ENCODE assay signal across 24 cellular contexts in the genomic region with DNA sequence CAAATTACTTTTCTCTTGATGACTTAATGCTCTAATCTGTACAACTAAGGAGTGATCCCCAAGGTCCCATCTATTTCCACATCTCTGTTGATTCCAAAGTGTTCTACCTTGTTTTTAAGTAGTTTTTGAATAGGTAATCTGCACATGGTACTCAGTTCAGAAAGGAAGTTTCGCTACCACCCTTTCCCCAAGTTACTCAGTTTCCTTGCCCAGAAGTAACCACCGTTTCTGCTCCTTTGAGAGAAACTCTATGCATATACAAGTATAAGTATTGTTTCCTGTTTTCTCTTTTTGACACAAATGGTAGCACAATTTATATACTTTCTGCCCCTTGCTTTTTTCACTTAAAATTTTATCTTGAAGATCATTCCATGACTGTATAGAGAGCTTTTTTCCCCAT. TPM values are rescaled to one million over a fixed set of nuclear protein-coding genes. Genes with fewer than 3 reads are reported as not detected.
A peak's percentile ranks its signal among the peaks of the same experiment; 100 is the strongest.
DNase-seq lines count a peak whose midpoint lies in the region; ATAC-seq and TF ChIP-seq lines count a peak whose summit lies in the region.
"Had no signal": no experiment of that assay in that cellular context is flagged by ENCODE, and none has a peak within 500 bp of the region (broad histone marks: within the 10 kb centered on the region; RNA-seq: fewer than 3 reads in every experiment).

No MANE protein-coding gene starts in this region.

- no peak for ATAC-seq in activated T-cell treated with anti-CD3 and anti-CD28 coated beads, Interleukin-2, amount 50 U/mL, for 72 hours (replicated peaks in 1 of 2)
- no peak for ATAC-seq in central memory CD8-positive, alpha-beta T cell (replicated peaks; ENCODE audit: extremely low read depth, poor library complexity, severe bottlenecking)
- no peak for ATAC-seq in activated T-cell treated with anti-CD3 and anti-CD28 coated beads, Interleukin-2, amount 50 U/mL, for 4 hours
- ATAC-seq: natural killer cell had no signal

- H3K4me3 Mint-ChIP-seq in activated T-cell treated with anti-CD3 and anti-CD28 coated beads, Interleukin-2, amount 50 U/mL, for 72 hours, result peak overlapping the region in 1 of 2 donors; percentile 26
- no peak overlapping the region for H3K4me3 Mint-ChIP-seq in activated T-cell treated with anti-CD3 and anti-CD28 coated beads, Interleukin-2, amount 50 U/mL, for 24 hours
- H3K4me3 Mint-ChIP-seq in central memory CD8-positive, alpha-beta T cell, result no peak overlapping the region
- H3K4me3 Mint-ChIP-seq in activated T-cell treated with anti-CD3 and anti-CD28 coated beads, Interleukin-2, amount 50 U/mL, for 4 hours, result no peak overlapping the region
- H3K4me3 Mint-ChIP-seq: natural killer cell, type B pancreatic cell had no signal

- peak overlapping the region; percentile 95 for H3K27ac Mint-ChIP-seq in activated T-cell treated with anti-CD3 and anti-CD28 coated beads, Interleukin-2, amount 50 U/mL, for 72 hours
- no peak overlapping the region for H3K27ac Mint-ChIP-seq in activated T-cell treated with anti-CD3 and anti-CD28 coated beads, Interleukin-2, amount 50 U/mL, for 24 hours
- H3K27ac Mint-ChIP-seq in central memory CD8-positive, alpha-beta T cell (ENCODE audit: low read depth), result peak overlapping the region; percentile 84
- H3K27ac Mint-ChIP-seq: type B pancreatic cell had no signal

- peaks cover 20 to 27% of the 10 kb centered on the region in 2 donors for H3K36me3 Mint-ChIP-seq in activated T-cell treated with anti-CD3 and anti-CD28 coated beads, Interleukin-2, amount 50 U/mL, for 72 hours (ENCODE audit: insufficient read depth in 2 of 2)
- peaks cover 26% of the 10 kb centered on the region for H3K36me3 Mint-ChIP-seq in activated T-cell treated with anti-CD3 and anti-CD28 coated beads, Interleukin-2, amount 50 U/mL, for 24 hours (ENCODE audit: low read depth)
- peaks cover 13% of the 10 kb centered on the region for H3K36me3 Mint-ChIP-seq in central memory CD8-positive, alpha-beta T cell (ENCODE audit: insufficient read depth)
- H3K36me3 Mint-ChIP-seq in activated T-cell treated with anti-CD3 and anti-CD28 coated beads, Interleukin-2, amount 50 U/mL, for 4 hours (ENCODE audit: insufficient read depth), result peaks cover 37% of the 10 kb centered on the region

- peak overlapping the region; percentile 98 for H3K27ac ChIP-seq in OCI-LY7 (ENCODE audit: low read depth, low read length, poor library complexity, severe bottlenecking)
- H3K27ac ChIP-seq: BLaER1, coronary artery had no signal

- peaks cover 76% of the 10 kb centered on the region for H3K4me1 ChIP-seq in OCI-LY7 (ENCODE audit: insufficient read depth, low read length, poor library complexity, severe bottlenecking)

- peak overlapping the region; percentile 97 for H3K4me2 ChIP-seq in OCI-LY7 (ENCODE audit: low read length)
- H3K4me2 ChIP-seq: BLaER1, smooth muscle cell had no signal

- H3K9me3 Mint-ChIP-seq in activated T-cell treated with anti-CD3 and anti-CD28 coated beads, Interleukin-2, amount 50 U/mL, for 72 hours, result peaks cover 12% of the 10 kb centered on the region in 2 donors
- H3K9me3 Mint-ChIP-seq in activated T-cell treated with anti-CD3 and anti-CD28 coated beads, Interleukin-2, amount 50 U/mL, for 24 hours, result peaks cover 25% of the 10 kb centered on the region
- H3K9me3 Mint-ChIP-seq in central memory CD8-positive, alpha-beta T cell, result peaks cover 11% of the 10 kb centered on the region
- H3K9me3 Mint-ChIP-seq in activated T-cell treated with anti-CD3 and anti-CD28 coated beads, Interleukin-2, amount 50 U/mL, for 4 hours, result peaks cover 29% of the 10 kb centered on the region

- H4K20me1 ChIP-seq in OCI-LY7 (ENCODE audit: insufficient read depth, low read length), result no peaks in the 10 kb centered on the region
- H4K20me1 ChIP-seq: BLaER1 had no signal

- H3K4me3 ChIP-seq in OCI-LY7 (ENCODE audit: low read depth, low read length, poor library complexity, severe bottlenecking), result peak overlapping the region; percentile 78
- H3K4me3 ChIP-seq: BLaER1, coronary artery, smooth muscle cell had no signal

- POLR2A ChIA-PET in OCI-LY7 (lab: Charles Lee), result interaction anchor here (0.6 to 6.7 kb wide), 12 partner anchors 8 to 333 kb away, joined by 3 to 183 read pairs (median 6); partner anchors contain the start of gene TMEM154

- intact Hi-C loops in OCI-LY7 (cut with micrococcal nuclease; ENCODE audit: unreplicated experiment) (loop anchor here (5.0 kb wide), 1 partner anchor 776 kb away; no protein-coding TSS in a partner anchor), cardiac septum (cut with DNase I) (no loop called here)

- CTCF ChIA-PET in OCI-LY7 (lab: Charles Lee; ENCODE audit: unreplicated experiment), result no interaction called here

- TF ChIP-seq CTCF in OCI-LY7 (conservative IDR thresholded peaks at IDR 0.05; ENCODE audit: low read length), result no peak

- no peak for DNase-seq in activated T-cell treated with anti-CD3 and anti-CD28 coated beads, Interleukin-2, amount 50 U/mL, for 72 hours
- no peak for DNase-seq in activated T-cell treated with anti-CD3 and anti-CD28 coated beads, Interleukin-2, amount 50 U/mL, for 24 hours
- peak; percentile 35 for DNase-seq in OCI-LY7 (ENCODE audit: low spot score)
- no peak for DNase-seq in central memory CD8-positive, alpha-beta T cell (ENCODE audit: low spot score in 2 of 2)
- DNase-seq in cardiac septum (ENCODE audit: low spot score), result no peak
- no peak for DNase-seq in activated T-cell treated with anti-CD3 and anti-CD28 coated beads, Interleukin-2, amount 50 U/mL, for 4 hours
- DNase-seq in Ammon's horn (ENCODE audit: low spot score), result no peak
- DNase-seq in SIG-M5 treated with dmso at 0.1 percent for 504 hours (lab: John Stamatoyannopoulos, UW; ENCODE audit: unreplicated experiment), result no peak
- DNase-seq: activated CD4-positive, alpha-beta T cell treated with anti-CD3 and anti-CD28 coated beads for 4 hours; DMS 273 treated with DMSO at 0.1 percent for 48 hours; KBM-7; MV-4-11; natural killer cell; NCI-H1694; NCI-H526 treated with DMSO at 0.1 percent for 48 hours; OCI-M1; retina; stimulated activated CD4-positive, alpha-beta T cell treated with anti-CD3 and anti-CD28 coated beads, Interleukin-4, amount 100 ng/mL, for 1 hour; SW 1271 had no signal

- H3K9me2 ChIP-seq in OCI-LY7 (ENCODE audit: insufficient read depth, low read length), result no peaks in the 10 kb centered on the region

- peaks cover 68% of the 10 kb centered on the region; the same call in 1 of the 2 replicates for H3K79me2 ChIP-seq in OCI-LY7 (ENCODE audit: insufficient read depth, low read depth, low read length)

- no TSS peak for BruUV-seq in OCI-LY7 (replicated peaks; lab: Mats Ljungman, UMichigan)

- H3K36me3 ChIP-seq in OCI-LY7 (ENCODE audit: insufficient read depth, low read length), result peaks cover 26% of the 10 kb centered on the region
- H3K36me3 ChIP-seq: BLaER1 had no signal

- peak overlapping the region; percentile 65; the same call in 1 of the 2 replicates for H2AFZ ChIP-seq in OCI-LY7 (ENCODE audit: low read length)

- H3K9me3 ChIP-seq in OCI-LY7 (ENCODE audit: low read length), result peaks cover 26% of the 10 kb centered on the region

- H3K4me1 Mint-ChIP-seq in activated T-cell treated with anti-CD3 and anti-CD28 coated beads, Interleukin-2, amount 50 U/mL, for 72 hours (ENCODE audit: low read depth), result peaks cover 28% of the 10 kb centered on the region
- H3K4me1 Mint-ChIP-seq in activated T-cell treated with anti-CD3 and anti-CD28 coated beads, Interleukin-2, amount 50 U/mL, for 24 hours (ENCODE audit: low read depth), result peaks cover 24% of the 10 kb centered on the region
- peaks cover 36% of the 10 kb centered on the region for H3K4me1 Mint-ChIP-seq in central memory CD8-positive, alpha-beta T cell
- peaks cover 33% of the 10 kb centered on the region for H3K4me1 Mint-ChIP-seq in activated T-cell treated with anti-CD3 and anti-CD28 coated beads, Interleukin-2, amount 50 U/mL, for 4 hours (ENCODE audit: low read depth)

- no peaks in the 10 kb centered on the region for H3K27me3 Mint-ChIP-seq in activated T-cell treated with anti-CD3 and anti-CD28 coated beads, Interleukin-2, amount 50 U/mL, for 72 hours (ENCODE audit: low read depth)
- H3K27me3 Mint-ChIP-seq in activated T-cell treated with anti-CD3 and anti-CD28 coated beads, Interleukin-2, amount 50 U/mL, for 24 hours, result no peaks in the 10 kb centered on the region
- no peaks in the 10 kb centered on the region for H3K27me3 Mint-ChIP-seq in central memory CD8-positive, alpha-beta T cell
- H3K27me3 Mint-ChIP-seq in activated T-cell treated with anti-CD3 and anti-CD28 coated beads, Interleukin-2, amount 50 U/mL, for 4 hours (ENCODE audit: low read depth), result no peaks in the 10 kb centered on the region
- H3K27me3 Mint-ChIP-seq: type B pancreatic cell had no signal

RNA-seq across cellular contexts. Expression of gene TMEM154, which starts 18.1 kb away (rescaled TPM):
- 10 to 100 TPM; 16.8 to 22.0 TPM for total RNA-seq in activated T-cell treated with anti-CD3 and anti-CD28 coated beads, Interleukin-2, amount 50 U/mL, for 72 hours
- 16.1 and 17.6 TPM in 2 replicates for total RNA-seq in OCI-LY7 (2014; rRNA removed; shearing (Covaris generic))
- total RNA-seq in OCI-LY7 (2022) (59.6 and 73.1 TPM in 2 replicates), cardiac septum (1.6 TPM)
- 1 to 10 TPM; 5.6 to 6.2 (median 6.0) TPM for total RNA-seq in activated T-cell treated with anti-CD3 and anti-CD28 coated beads, Interleukin-2, amount 50 U/mL, for 4 hours
- total RNA-seq: G401 had no signal
